Comparison of ENCODE assay signal across 11 cellular contexts in the genomic region with DNA sequence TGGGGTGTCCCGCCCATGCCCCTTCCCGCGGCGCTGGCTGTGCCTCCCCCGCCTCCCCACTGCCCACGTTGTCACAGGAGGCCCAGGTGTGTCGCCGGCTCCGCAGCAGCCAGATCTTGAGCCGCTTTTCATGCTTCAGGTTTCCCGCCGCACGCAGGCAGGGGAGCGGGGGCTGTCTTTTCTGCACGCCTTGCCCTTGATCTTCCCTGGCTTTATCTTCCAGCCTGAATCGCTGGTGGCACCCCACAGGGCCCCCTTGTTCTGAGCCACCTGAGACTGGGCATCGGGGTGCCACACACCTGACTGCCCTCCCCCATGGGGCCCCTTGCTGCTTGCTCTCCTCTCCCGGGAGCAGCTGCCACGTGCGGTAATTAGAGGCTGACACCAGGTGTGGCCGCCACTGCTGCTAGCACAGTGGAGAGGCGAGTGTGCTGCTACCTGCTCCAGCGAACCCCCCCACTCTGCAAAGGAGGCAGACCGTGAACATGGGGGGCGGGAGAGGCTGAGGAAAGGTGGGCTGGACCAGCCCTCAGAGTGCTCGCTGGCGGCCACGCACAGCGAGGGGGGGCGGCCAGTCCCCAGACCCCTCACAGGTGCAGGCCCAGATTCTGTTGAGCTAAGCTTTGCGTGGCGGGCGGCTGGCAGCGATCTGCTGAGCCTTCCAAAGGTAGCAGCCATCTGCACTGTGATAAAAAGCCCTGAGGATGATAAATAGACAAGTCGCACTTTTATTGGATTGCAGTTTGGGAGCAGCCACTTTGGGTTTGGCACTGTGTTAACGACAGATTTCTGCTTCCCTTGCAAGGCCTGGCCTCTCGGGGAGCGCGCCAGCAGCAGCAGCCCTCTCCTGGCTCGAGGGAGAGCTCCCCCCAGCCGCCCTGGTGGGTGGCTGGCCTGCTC.
DNase-seq lines count a peak whose midpoint lies in the region; TF ChIP-seq lines count a peak whose summit lies in the region.
"Had no signal": no experiment of that assay in that cellular context is flagged by ENCODE, and none has a peak within 500 bp of the region (broad histone marks: within the 10 kb centered on the region; RNA-seq: fewer than 3 reads in every experiment).

No MANE protein-coding gene starts in this region.

- peaks cover 2% of the 10 kb centered on the region for H3K27me3 Mint-ChIP-seq in chondrocyte (ENCODE audit: low read depth)
- peaks cover 1% of the 10 kb centered on the region for H3K27me3 Mint-ChIP-seq in activated T-helper 1 cell treated with anti-CD3 and anti-CD28 coated beads, Interleukin-12 subunit alpha, Interleukin-12 subunit beta, Interleukin-2, Interleukin-4 antibody, amounts not matched to agents 30 ng/mL and 10 ng/mL and 1 ng/mL, durations not matched to agents 14 hours and 24 hours and 36 hours (ENCODE audit: insufficient read depth)
- H3K27me3 Mint-ChIP-seq: CD4-positive, CD25-positive, alpha-beta regulatory T cell had no signal

- peaks cover 29 to 79% (median 68%) of the 10 kb centered on the region in 10 experiments for H3K4me1 ChIP-seq in BLaER1 treated with 17β-estradiol and CSF1 and Interleukin-3, amounts not matched to agents 10 nM and 100 nM
- H3K4me1 ChIP-seq in MM.1S (ENCODE audit: low read length), result peaks cover 20% of the 10 kb centered on the region
- H3K4me1 ChIP-seq in A673 (ENCODE audit: insufficient read depth, low read length, poor library complexity, severe bottlenecking), result peaks cover 6% of the 10 kb centered on the region

- CTCF ChIA-PET in A673 (lab: Charles Lee), result no interaction called here

- H3K9me2 ChIP-seq in MM.1S (replicated peaks; ENCODE audit: insufficient read depth, low read length), result no peaks in the 10 kb centered on the region

- no peak overlapping the region for H3K4me3 ChIP-seq in BLaER1 treated with 17β-estradiol and CSF1 and Interleukin-3, amounts not matched to agents 10 nM and 100 nM
- H3K4me3 ChIP-seq in MM.1S (ENCODE audit: low read length), result no peak overlapping the region
- no peak overlapping the region for H3K4me3 ChIP-seq in A673 (ENCODE audit: low read depth, low read length, poor library complexity, severe bottlenecking)
- H3K4me3 ChIP-seq: right atrium auricular region had no signal

- peak overlapping the region in 2 of 11 experiments; percentile 32 to 38; a peak in 4 of 22 replicates for H3K9ac ChIP-seq in BLaER1 treated with 17β-estradiol and CSF1 and Interleukin-3, amounts not matched to agents 10 nM and 100 nM
- H3K9ac ChIP-seq in MM.1S (ENCODE audit: low read length), result no peak overlapping the region

- peaks cover 18% of the 10 kb centered on the region for H3F3A ChIP-seq in MM.1S (ENCODE audit: insufficient read depth, low read length)

- intact Hi-C loops in A673 (cut with micrococcal nuclease; ENCODE audit: unreplicated experiment), result no loop called here
- intact Hi-C loops in activated T-helper 1 cell treated with anti-CD3 and anti-CD28 coated beads, Interleukin-12 subunit alpha, Interleukin-12 subunit beta, Interleukin-2, Interleukin-4 antibody, amounts not matched to agents 30 ng/mL and 10 ng/mL and 1 ng/mL, durations not matched to agents 14 hours and 24 hours and 36 hours (cut with micrococcal nuclease), result no loop called here

- no peak overlapping the region for H3K4me3 Mint-ChIP-seq in chondrocyte (ENCODE audit: unreplicated experiment)
- no peak overlapping the region for H3K4me3 Mint-ChIP-seq in activated T-helper 1 cell treated with anti-CD3 and anti-CD28 coated beads, Interleukin-12 subunit alpha, Interleukin-12 subunit beta, Interleukin-2, Interleukin-4 antibody, amounts not matched to agents 30 ng/mL and 10 ng/mL and 1 ng/mL, durations not matched to agents 14 hours and 24 hours and 36 hours
- H3K4me3 Mint-ChIP-seq: CD4-positive, CD25-positive, alpha-beta regulatory T cell had no signal

- H3K4me1 Mint-ChIP-seq in chondrocyte (ENCODE audit: low read depth), result no peaks in the 10 kb centered on the region
- no peaks in the 10 kb centered on the region for H3K4me1 Mint-ChIP-seq in activated T-helper 1 cell treated with anti-CD3 and anti-CD28 coated beads, Interleukin-12 subunit alpha, Interleukin-12 subunit beta, Interleukin-2, Interleukin-4 antibody, amounts not matched to agents 30 ng/mL and 10 ng/mL and 1 ng/mL, durations not matched to agents 14 hours and 24 hours and 36 hours (ENCODE audit: low read depth)

- H2AFZ ChIP-seq in MM.1S (ENCODE audit: low read length), result no peak overlapping the region

- H3K9me3 Mint-ChIP-seq in chondrocyte (ENCODE audit: low read depth), result no peaks in the 10 kb centered on the region
- no peaks in the 10 kb centered on the region for H3K9me3 Mint-ChIP-seq in activated T-helper 1 cell treated with anti-CD3 and anti-CD28 coated beads, Interleukin-12 subunit alpha, Interleukin-12 subunit beta, Interleukin-2, Interleukin-4 antibody, amounts not matched to agents 30 ng/mL and 10 ng/mL and 1 ng/mL, durations not matched to agents 14 hours and 24 hours and 36 hours

- no peak overlapping the region for H3K27ac Mint-ChIP-seq in chondrocyte (ENCODE audit: unreplicated experiment)
- H3K27ac Mint-ChIP-seq in activated T-helper 1 cell treated with anti-CD3 and anti-CD28 coated beads, Interleukin-12 subunit alpha, Interleukin-12 subunit beta, Interleukin-2, Interleukin-4 antibody, amounts not matched to agents 30 ng/mL and 10 ng/mL and 1 ng/mL, durations not matched to agents 14 hours and 24 hours and 36 hours, result no peak overlapping the region
- H3K27ac Mint-ChIP-seq: IgD-negative memory B cell had no signal

- TF ChIP-seq CTCF in MM.1S (IDR thresholded peaks at IDR 0.05; ENCODE audit: low read length) (no peak), A673 (conservative IDR thresholded peaks at IDR 0.05; ENCODE audit: low read depth, low read length) (no peak), chondrocyte (IDR thresholded peaks at IDR 0.05) (no peak)

- no TSS peak for BruUV-seq in A673 (replicated peaks; lab: Mats Ljungman, UMichigan)

- no peaks in the 10 kb centered on the region for H3K9me3 ChIP-seq in BLaER1 treated with 17β-estradiol and CSF1 and Interleukin-3, amounts not matched to agents 10 nM and 100 nM (replicated peaks in 1 of 11)
- no peaks in the 10 kb centered on the region for H3K9me3 ChIP-seq in MM.1S (replicated peaks; ENCODE audit: insufficient read depth, low read length)
- no peaks in the 10 kb centered on the region for H3K9me3 ChIP-seq in A673 (ENCODE audit: low read depth, low read length, poor library complexity, severe bottlenecking)
- H3K9me3 ChIP-seq: right atrium auricular region had no signal

- no peaks in the 10 kb centered on the region for H3K36me3 ChIP-seq in BLaER1 treated with 17β-estradiol and CSF1 and Interleukin-3, amounts not matched to agents 10 nM and 100 nM
- H3K36me3 ChIP-seq in MM.1S (replicated peaks; ENCODE audit: insufficient read depth, low read length) (no peaks in the 10 kb centered on the region), A673 (ENCODE audit: insufficient read depth, low read length, poor library complexity, severe bottlenecking) (no peaks in the 10 kb centered on the region)
- H3K36me3 ChIP-seq: right atrium auricular region had no signal

- DNase-seq in MM.1S (peak; percentile 10), NCI-H82 (lab: John Stamatoyannopoulos, UW) (peak; percentile 98), iPS-NIHi7 (ENCODE audit: extremely low spot score) (peak; percentile 51), A673 (ENCODE audit: low spot score) (no peak), chondrocyte (ENCODE audit: low spot score) (no peak), AG20443 (ENCODE audit: low spot score) (no peak)
- no peak for DNase-seq in activated T-helper 1 cell treated with anti-CD3 and anti-CD28 coated beads, Interleukin-12 subunit alpha, Interleukin-12 subunit beta, Interleukin-2, Interleukin-4 antibody, amounts not matched to agents 30 ng/mL and 10 ng/mL and 1 ng/mL, durations not matched to agents 14 hours and 24 hours and 36 hours (ENCODE audit: low spot score)
- DNase-seq: CD4-positive, CD25-positive, alpha-beta regulatory T cell had no signal

- H3K27me3 ChIP-seq in BLaER1 treated with 17β-estradiol and CSF1 and Interleukin-3, amounts not matched to agents 10 nM and 100 nM, result peaks cover 11 to 61% (median 28%) of the 10 kb centered on the region in 11 experiments; a peak in 16 of 22 replicates
- H3K27me3 ChIP-seq in MM.1S (replicated peaks; ENCODE audit: insufficient read depth, low read length), result no peaks in the 10 kb centered on the region; the same call in 1 of the 2 replicates
- H3K27me3 ChIP-seq in A673 (replicated peaks; ENCODE audit: insufficient read depth, low read depth, low read length, poor library complexity), result no peaks in the 10 kb centered on the region
- H3K27me3 ChIP-seq: right atrium auricular region had no signal

- no peak overlapping the region for H3K27ac ChIP-seq in BLaER1 treated with 17β-estradiol and CSF1 and Interleukin-3, amounts not matched to agents 10 nM and 100 nM
- H3K27ac ChIP-seq in MM.1S (ENCODE audit: low read length), result no peak overlapping the region
- no peak overlapping the region for H3K27ac ChIP-seq in A673 (ENCODE audit: low read depth, low read length, poor library complexity, severe bottlenecking)

- H3K4me2 ChIP-seq in BLaER1 treated with 17β-estradiol and CSF1 and Interleukin-3, amounts not matched to agents 10 nM and 100 nM, result peak overlapping the region in 9 of 11 experiments; percentile 39 to 96 (median 85); a peak in 18 of 22 replicates
- H3K4me2 ChIP-seq in MM.1S (ENCODE audit: low read depth, low read length), result no peak overlapping the region

- POLR2A ChIA-PET in A673 (lab: Charles Lee; ENCODE audit: low non-redundant PET), result no interaction called here

- no peaks in the 10 kb centered on the region for H3K79me2 ChIP-seq in MM.1S (ENCODE audit: low read length)

- peaks cover 0 to 58% (median 0%) of the 10 kb centered on the region in 11 experiments; a peak in 9 of 22 replicates for H4K20me1 ChIP-seq in BLaER1 treated with 17β-estradiol and CSF1 and Interleukin-3, amounts not matched to agents 10 nM and 100 nM
- no peaks in the 10 kb centered on the region for H4K20me1 ChIP-seq in MM.1S (ENCODE audit: insufficient read depth, low read length)

- H3K36me3 Mint-ChIP-seq in chondrocyte (ENCODE audit: low read depth), result no peaks in the 10 kb centered on the region
- H3K36me3 Mint-ChIP-seq in activated T-helper 1 cell treated with anti-CD3 and anti-CD28 coated beads, Interleukin-12 subunit alpha, Interleukin-12 subunit beta, Interleukin-2, Interleukin-4 antibody, amounts not matched to agents 30 ng/mL and 10 ng/mL and 1 ng/mL, durations not matched to agents 14 hours and 24 hours and 36 hours (ENCODE audit: low read depth), result no peaks in the 10 kb centered on the region
- H3K36me3 Mint-ChIP-seq: CD4-positive, CD25-positive, alpha-beta regulatory T cell; IgD-negative memory B cell had no signal

Comparison
In these comparisons a context has a peak if more than half of its experiments do, and no peak if none do; other contexts are left out.
1. DNase-seq: peak in MM.1S (single experiment), NCI-H82 (single experiment) and iPS-NIHi7 (single experiment); none in A673 (single experiment), chondrocyte (single experiment), activated T-helper 1 cell treated with anti-CD3 and anti-CD28 coated beads, Interleukin-12 subunit alpha, Interleukin-12 subunit beta, Interleukin-2, Interleukin-4 antibody, amounts not matched to agents 30 ng/mL and 10 ng/mL and 1 ng/mL, durations not matched to agents 14 hours and 24 hours and 36 hours (single experiment) and AG20443 (single experiment).